ENCODE assay signal across 20 cellular contexts in genomic region chr14:93775744-93776143, GRCh38. TPM values are rescaled to one million over a fixed set of nuclear protein-coding genes. Genes with fewer than 3 reads are reported as not detected.
DNase-seq lines count a peak whose midpoint lies in the region; ATAC-seq, FAIRE-seq and TF ChIP-seq lines count a peak whose summit lies in the region.
"Had no signal": no experiment of that assay in that cellular context is flagged by ENCODE, and none has a peak within 500 bp of the region (broad histone marks: within the 10 kb centered on the region; RNA-seq: fewer than 3 reads in every experiment).

No MANE protein-coding gene starts in this region.

- POLR2A ChIA-PET in K562 (lab: Yijun Ruan, JAX), result interaction anchor here (0.6 kb wide), 1 partner anchor 1590 kb away, joined by 3 read pairs; no protein-coding TSS in a partner anchor

- H4K20me1 ChIP-seq in K562 (replicated peaks; ENCODE audit: control insufficient read depth, insufficient read depth, low read length), result no peaks in the 10 kb centered on the region
- H4K20me1 ChIP-seq: BLaER1 treated with 17β-estradiol and CSF1 and Interleukin-3, amounts not matched to agents 10 nM and 100 nM had no signal

- ATAC-seq in K562 (peak; percentile 66; the same call in 1 of the 3 replicates), GM21723 (IDR thresholded peaks at IDR 0.05; ENCODE audit: unreplicated experiment) (no peak)
- ATAC-seq: Right ventricle myocardium inferior had no signal

- H3K9ac ChIP-seq in K562 (ENCODE audit: insufficient read depth in 1 of 2, low read depth in 2 of 2, low read length in 2 of 2) (no peak overlapping the region), muscle layer of colon (ENCODE audit: low read length) (no peak overlapping the region)
- H3K9ac ChIP-seq: BLaER1 treated with 17β-estradiol and CSF1 and Interleukin-3, amounts not matched to agents 10 nM and 100 nM had no signal

- FAIRE-seq in K562 (lab: Jason Lieb, UNC), result no peak
- FAIRE-seq: A204.1, RCC 7860 had no signal

- H3K27ac ChIP-seq in K562 (ENCODE audit: extremely low read depth, low read depth, low read length) (no peak overlapping the region), muscle layer of colon (ENCODE audit: low read depth, low read length) (peak overlapping the region; percentile 45), tibial artery (peak overlapping the region; percentile 23 to 33)
- H3K27ac ChIP-seq: BLaER1 treated with 17β-estradiol and CSF1 and Interleukin-3, amounts not matched to agents 10 nM and 100 nM had no signal

- DNase-seq in HT1080 (ENCODE audit: low read depth) (peak; percentile 8), K562 (ENCODE audit: extremely low read depth in 1 of 4, low spot score in 3 of 4) (peak in 3 of 4 experiments; percentile 26 to 34 (median 28)), tibial artery (no peak), kidney tubule cell (ENCODE audit: low spot score) (no peak), DMS114 treated with DMSO at 0.1 percent for 48 hours (lab: John Stamatoyannopoulos, UW; ENCODE audit: unreplicated experiment) (no peak)
- DNase-seq: CD8-positive, alpha-beta memory T cell; DMS79; HCEC 1CT; KBM-7; NCI-H1105 treated with DMSO at 0.1 percent for 48 hours; NCI-H1694; NCI-H2081 treated with DMSO at 0.1 percent for 48 hours; NCI-H446 treated with DMSO at 0.1 percent for 48 hours; NK-92 treated with Interleukin-12 subunit alpha and Interleukin-12 subunit beta, amount 100 ng/mL, for 24 hours had no signal

- no peak for TF ChIP-seq RAD21 in K562 (CRISPR knock-in tag; conservative IDR thresholded peaks at IDR 0.05 in 1 of 2, IDR thresholded peaks at IDR 0.05 in 1 of 2)

- H3K4me2 ChIP-seq in K562 (ENCODE audit: insufficient read depth, low read length), result no peak overlapping the region
- H3K4me2 ChIP-seq: BLaER1 treated with 17β-estradiol and CSF1 and Interleukin-3, amounts not matched to agents 10 nM and 100 nM had no signal

- intact Hi-C loops in K562 (cut with micrococcal nuclease) (no loop called here), tibial artery (cut with DNase I; ENCODE audit: low total_unique reads) (no loop called here)

- TF ChIP-seq CTCF in K562 (IDR thresholded peaks at IDR 0.05 in 2 of 3, conservative IDR thresholded peaks at IDR 0.05 in 1 of 3; ENCODE audit: insufficient read depth in 2 of 3, low read depth in 1 of 3, low read length in 3 of 3), result no peak
- TF ChIP-seq CTCF in tibial artery (IDR thresholded peaks at IDR 0.05), result no peak

- H2AFZ ChIP-seq in K562 (ENCODE audit: low read depth, low read length), result no peak overlapping the region

- H3K4me3 ChIP-seq in K562 (no peak overlapping the region), muscle layer of colon (ENCODE audit: low read depth in 1 of 2, low read length in 2 of 2) (no peak overlapping the region), tibial artery (no peak overlapping the region)
- H3K4me3 ChIP-seq: BLaER1 treated with 17β-estradiol and CSF1 and Interleukin-3, amounts not matched to agents 10 nM and 100 nM had no signal

- H3K9me3 ChIP-seq in K562 (replicated peaks; ENCODE audit: control insufficient read depth, insufficient read depth, low read depth, low read length) (no peaks in the 10 kb centered on the region), muscle layer of colon (ENCODE audit: low read length) (no peaks in the 10 kb centered on the region), tibial artery (no peaks in the 10 kb centered on the region)
- H3K9me3 ChIP-seq: BLaER1 treated with 17β-estradiol and CSF1 and Interleukin-3, amounts not matched to agents 10 nM and 100 nM had no signal

- H3K36me3 ChIP-seq in K562 (ENCODE audit: control insufficient read depth, insufficient read depth, low read length), result no peaks in the 10 kb centered on the region
- H3K36me3 ChIP-seq in muscle layer of colon (ENCODE audit: insufficient read depth, low read length), result peaks cover 32% of the 10 kb centered on the region
- H3K36me3 ChIP-seq in tibial artery, result peaks cover 0 to 13% (median 0%) of the 10 kb centered on the region in 3 donors
- H3K36me3 ChIP-seq: BLaER1 treated with 17β-estradiol and CSF1 and Interleukin-3, amounts not matched to agents 10 nM and 100 nM had no signal

- TF ChIP-seq EP300 in K562 (IDR thresholded peaks at IDR 0.05; ENCODE audit: low read length), result no peak

- no peaks in the 10 kb centered on the region for H3K79me2 ChIP-seq in K562 (ENCODE audit: control insufficient read depth, insufficient read depth, low read length)

- TF ChIP-seq POLR2A in K562 (conservative IDR thresholded peaks at IDR 0.05), result no peak

- H3K9me1 ChIP-seq in K562 (ENCODE audit: control insufficient read depth, insufficient read depth, low read length), result no peaks in the 10 kb centered on the region

- 0% methylated on average over 2 of the region's 3 CpGs for WGBS in K562 (ENCODE audit: insufficient coverage, low coverage, missing lambda C conversion rate)

- H3K4me1 ChIP-seq in K562 (replicated peaks in 1 of 2; ENCODE audit: control insufficient read depth in 2 of 2, insufficient read depth in 2 of 2, low read length in 2 of 2), result no peaks in the 10 kb centered on the region
- peaks cover 42% of the 10 kb centered on the region for H3K4me1 ChIP-seq in muscle layer of colon (ENCODE audit: insufficient read depth, low read length)
- H3K4me1 ChIP-seq in tibial artery, result peaks cover 0 to 26% (median 10%) of the 10 kb centered on the region in 4 donors
- H3K4me1 ChIP-seq: BLaER1 treated with 17β-estradiol and CSF1 and Interleukin-3, amounts not matched to agents 10 nM and 100 nM had no signal

- BruUV-seq in K562 (replicated peaks; lab: Mats Ljungman, UMichigan), result no TSS peak

- H3K27me3 ChIP-seq in K562 (ENCODE audit: control insufficient read depth in 2 of 2, insufficient read depth in 2 of 2, low read length in 2 of 2) (no peaks in the 10 kb centered on the region), muscle layer of colon (ENCODE audit: control insufficient read depth in 1 of 2, insufficient read depth in 2 of 2, low read length in 2 of 2) (no peaks in the 10 kb centered on the region), tibial artery (no peaks in the 10 kb centered on the region)
- H3K27me3 ChIP-seq: BLaER1 treated with 17β-estradiol and CSF1 and Interleukin-3, amounts not matched to agents 10 nM and 100 nM had no signal

- CTCF ChIA-PET in K562 (lab: Yijun Ruan, JAX; ENCODE audit: low intra/inter-chr PET ratio), result no interaction called here

- in situ Hi-C loops in K562 (cut with MboI), result no loop called here

TF ChIP-seq in K562, 482 proteins besides CTCF, POLR2A, EP300 and RAD21:
- TF ChIP-seq ZNF277 (CRISPR knock-in tag; IDR thresholded peaks at IDR 0.05; ENCODE audit: borderline replicate concordance) (no peak), RAD51 (IDR thresholded peaks at IDR 0.05; ENCODE audit: borderline replicate concordance, low read depth) (peak; percentile 76), USF1 (CRISPR knock-in tag; IDR thresholded peaks at IDR 0.05) (peak; percentile 66), USF2 (CRISPR knock-in tag; IDR thresholded peaks at IDR 0.05) (peak; percentile 79)
TF ChIP-seq in K562: peak in this region for 3.

RNA-seq across cellular contexts. Expression of gene PRIMA1, which starts 12.5 kb away (rescaled TPM):
- total RNA-seq in HT1080 (2014; rRNA removed; shearing (Covaris generic)), result 0.18 TPM in 1 of 2 replicates, not detected in the other
- not detected in 2 replicates for polyA plus RNA-seq in HT1080 (2015; cell fraction: cytosol; rRNA removed)
- not detected in 2 replicates for polyA plus RNA-seq in HT1080 (2015; cell fraction: nucleus; rRNA removed)
- total RNA-seq in K562 (2011; cell fraction: chromatin; rRNA removed; ENCODE audit: low replicate concordance), result not detected in 2 replicates
- total RNA-seq in K562 (2011; cell fraction: nucleolus; rRNA removed), result not detected in 2 replicates
- total RNA-seq in K562 (2011; cell fraction: nucleoplasm; rRNA removed), result not detected in 2 replicates
- total RNA-seq in K562 (2014; rRNA removed) (not detected in 2 replicates), K562 (2014; rRNA removed; fragmentation: Illumina TruSeq; extraction: Trizol) (not detected in 2 replicates), K562 (2015; rRNA removed; fragmentation: Illumina TruSeq; extraction: Trizol) (not detected in 2 replicates), K562 (2021) (not detected in 2 replicates)
- polyA plus RNA-seq in K562 (2011; rRNA removed) (not detected in 2 replicates), K562 (2014; fragmentation: Illumina TruSeq; extraction: Trizol) (not detected in 2 replicates), K562 (2014; fragmentation: Nextera tagmentation; extraction: Ambion mirVana) (not detected), K562 (2014; rRNA removed) (not detected in 2 replicates)
- not detected in 2 replicates for polyA plus RNA-seq in K562 (2011; cell fraction: cytosol; rRNA removed)
- polyA plus RNA-seq in K562 (2011; cell fraction: nucleus; rRNA removed), result not detected in 2 replicates
- polyA plus RNA-seq in K562 (2012), result not detected in 2 replicates
- polyA minus RNA-seq in K562 (2011; rRNA and poly(A)+ RNA removed), result not detected in 2 replicates
- polyA minus RNA-seq in K562 (2011; cell fraction: cytosol; rRNA and poly(A)+ RNA removed), result not detected in 2 replicates
- polyA minus RNA-seq in K562 (2011; cell fraction: nucleus; rRNA and poly(A)+ RNA removed), result not detected in 2 replicates
- total RNA-seq: CD8-positive, alpha-beta memory T cell had no signal
- polyA plus RNA-seq: CD8-positive, alpha-beta memory T cell had no signal

Comparison
In these comparisons a context has a peak if more than half of its experiments do, and no peak if none do; other contexts are left out.
1. DNase-seq: peak in HT1080 (single experiment) and K562 (3 of 4); none in tibial artery (0 of 2), kidney tubule cell (single experiment) and DMS114 treated with DMSO at 0.1 percent for 48 hours (single experiment).